Comparison of ENCODE assay signal across 8 cellular contexts in genomic region chr7:75737856-75738603, GRCh38. TPM values are rescaled to one million over a fixed set of nuclear protein-coding genes. Genes with fewer than 3 reads are reported as not detected.
A peak's percentile ranks its signal among the peaks of the same experiment; 100 is the strongest.
DNase-seq lines count a peak whose midpoint lies in the region; ATAC-seq and TF ChIP-seq lines count a peak whose summit lies in the region.

No MANE protein-coding gene starts in this region.

- H3K4me3 ChIP-seq in epithelial cell of esophagus (ENCODE audit: low read length) (peak overlapping the region; percentile 67), osteoblast (ENCODE audit: insufficient read depth, low read length) (peak overlapping the region; percentile 98)

- H3K79me2 ChIP-seq in osteoblast (ENCODE audit: insufficient read depth, low read length), result peaks cover 21% of the 10 kb centered on the region

- no peaks in the 10 kb centered on the region for H3K36me3 ChIP-seq in osteoblast (ENCODE audit: insufficient read depth, low read length)

- peak overlapping the region; percentile 94 for H2AFZ ChIP-seq in osteoblast (ENCODE audit: low read length)

- no peaks in the 10 kb centered on the region for H4K20me1 ChIP-seq in osteoblast (ENCODE audit: insufficient read depth, low read length)

- H3K9me3 ChIP-seq in osteoblast (ENCODE audit: low read depth, low read length), result no peaks in the 10 kb centered on the region

- ATAC-seq in HG02981 (IDR thresholded peaks at IDR 0.05; ENCODE audit: unreplicated experiment), result no peak

- H3K4me2 ChIP-seq in osteoblast (ENCODE audit: insufficient read depth, low read length), result peak overlapping the region; percentile 94

- DNase-seq in NCI-H526 (lab: John Stamatoyannopoulos, UW) (peak; percentile 12 to 40), NCI-H526 treated with DMSO at 0.1 percent for 48 hours (lab: John Stamatoyannopoulos, UW) (no peak), RPMI8226 (peak; percentile 28), epithelial cell of esophagus (ENCODE audit: low read depth) (no peak), osteoblast (ENCODE audit: insufficient read length, low spot score, missing footprints) (peak; percentile 84), A172 (ENCODE audit: low spot score) (no peak), DMS114 treated with DMSO at 0.1 percent for 48 hours (lab: John Stamatoyannopoulos, UW; ENCODE audit: unreplicated experiment) (no peak)

- TF ChIP-seq CTCF in epithelial cell of esophagus (IDR thresholded peaks at IDR 0.05; ENCODE audit: insufficient read depth, low read depth, low read length, missing control alignments) (no peak), osteoblast (IDR thresholded peaks at IDR 0.05; ENCODE audit: extremely low read depth, low read depth, low read length) (no peak)

- H3K4me1 ChIP-seq in osteoblast (ENCODE audit: insufficient read depth, low read length), result peaks cover 25% of the 10 kb centered on the region

- H3K27ac ChIP-seq in osteoblast (ENCODE audit: low read depth, low read length), result peak overlapping the region; percentile 65

- H3K27me3 ChIP-seq in osteoblast (ENCODE audit: insufficient read depth, low read length), result no peaks in the 10 kb centered on the region

RNA-seq across cellular contexts. Expression of gene HIP1, which starts 0.7 kb away (rescaled TPM):
- 24.2 and 25.7 TPM in 2 replicates for total RNA-seq in osteoblast
- 25.8 and 29.3 TPM in 2 replicates for total RNA-seq in A172 (2014; rRNA removed; shearing (Covaris generic))

RNA-seq across cellular contexts. Expression of gene CCL26, which starts 34.0 kb away (rescaled TPM):
- total RNA-seq in osteoblast, result 1.1 and 1.5 TPM in 2 replicates
- total RNA-seq in A172 (2014; rRNA removed; shearing (Covaris generic)), result 1.7 and 6.7 TPM in 2 replicates

Comparison
In these comparisons a context has a peak if more than half of its experiments do, and no peak if none do; other contexts are left out.
1. DNase-seq: peak in NCI-H526 (2 of 2), RPMI8226 (single experiment) and osteoblast (single experiment); none in NCI-H526 treated with DMSO at 0.1 percent for 48 hours (single experiment), epithelial cell of esophagus (single experiment), A172 (single experiment) and DMS114 treated with DMSO at 0.1 percent for 48 hours (single experiment).